ENCODE assay signal across 8 cellular contexts in genomic region chr19:5691205-5691929, GRCh38. TPM values are rescaled to one million over a fixed set of nuclear protein-coding genes. Genes with fewer than 3 reads are reported as not detected.
DNase-seq lines count a peak whose midpoint lies in the region; ATAC-seq and TF ChIP-seq lines count a peak whose summit lies in the region.

No MANE protein-coding gene starts in this region.

- peak overlapping the region; percentile 52 to 99 for H3K27ac Mint-ChIP-seq in stimulated activated naive CD8-positive, alpha-beta T cell treated with anti-CD3 and anti-CD28 coated beads, Interleukin-15, amount 100 ng/mL, for 72 hours

- peak overlapping the region; percentile 91 for H3K4me3 ChIP-seq in Loucy (ENCODE audit: low read length, poor library complexity, severe bottlenecking)
- peak overlapping the region; percentile 79 for H3K4me3 ChIP-seq in effector memory CD4-positive, alpha-beta T cell (ENCODE audit: insufficient read depth, low read depth, low read length, poor library complexity, severe bottlenecking)
- peak overlapping the region; percentile 72 for H3K4me3 ChIP-seq in mucosa of descending colon

- peak overlapping the region; percentile 98 for H3K4me2 ChIP-seq in Loucy (ENCODE audit: low read depth, low read length, poor library complexity, severe bottlenecking)

- H3K36me3 ChIP-seq in Loucy (ENCODE audit: insufficient read depth, low read length) (peaks cover 53% of the 10 kb centered on the region; the same call in 1 of the 2 replicates), mucosa of descending colon (ENCODE audit: low read depth) (peaks cover 5% of the 10 kb centered on the region)
- H3K36me3 ChIP-seq in effector memory CD4-positive, alpha-beta T cell (ENCODE audit: control insufficient read depth, insufficient read depth, low read length), result peaks cover 45% of the 10 kb centered on the region

- H2AFZ ChIP-seq in Loucy (ENCODE audit: low read length), result no peak overlapping the region

- no peaks in the 10 kb centered on the region for H3F3A ChIP-seq in Loucy (ENCODE audit: low read depth)

- peaks cover 9% of the 10 kb centered on the region for H3K27me3 ChIP-seq in Loucy (ENCODE audit: insufficient read depth, low read length, poor library complexity, severe bottlenecking)
- H3K27me3 ChIP-seq in effector memory CD4-positive, alpha-beta T cell (replicated peaks; ENCODE audit: control insufficient read depth, insufficient read depth, low read length, poor library complexity, severe bottlenecking), result no peaks in the 10 kb centered on the region

- ATAC-seq in mucosa of descending colon (peak; percentile 42), HG03196 (IDR thresholded peaks at IDR 0.05; ENCODE audit: unreplicated experiment) (no peak)
- ATAC-seq in stimulated activated naive CD8-positive, alpha-beta T cell treated with anti-CD3 and anti-CD28 coated beads, Interleukin-15, amount 100 ng/mL, for 72 hours, result peak; percentile 6

- H3K9me3 Mint-ChIP-seq in stimulated activated naive CD8-positive, alpha-beta T cell treated with anti-CD3 and anti-CD28 coated beads, Interleukin-15, amount 100 ng/mL, for 72 hours, result no peaks in the 10 kb centered on the region

- H3K79me2 ChIP-seq in Loucy (ENCODE audit: insufficient read depth, low read length), result peaks cover 63% of the 10 kb centered on the region

- peak overlapping the region; percentile 96 to 99 for H3K4me3 Mint-ChIP-seq in stimulated activated naive CD8-positive, alpha-beta T cell treated with anti-CD3 and anti-CD28 coated beads, Interleukin-15, amount 100 ng/mL, for 72 hours

- H3K9me2 ChIP-seq in Loucy (replicated peaks; ENCODE audit: low read depth, low read length), result no peaks in the 10 kb centered on the region

- no peaks in the 10 kb centered on the region for H3K27me3 Mint-ChIP-seq in stimulated activated naive CD8-positive, alpha-beta T cell treated with anti-CD3 and anti-CD28 coated beads, Interleukin-15, amount 100 ng/mL, for 72 hours

- H3K4me1 ChIP-seq in Loucy (ENCODE audit: insufficient read depth, low read length, poor library complexity, severe bottlenecking) (peaks cover 10% of the 10 kb centered on the region), mucosa of descending colon (ENCODE audit: low read depth) (peaks cover 19% of the 10 kb centered on the region)
- H3K4me1 ChIP-seq in effector memory CD4-positive, alpha-beta T cell (ENCODE audit: control insufficient read depth, insufficient read depth, low read length, poor library complexity, severe bottlenecking), result peaks cover 16% of the 10 kb centered on the region

- TF ChIP-seq CTCF in Loucy (conservative IDR thresholded peaks at IDR 0.05; ENCODE audit: low read length) (no peak), mucosa of descending colon (IDR thresholded peaks at IDR 0.05) (no peak)

- peaks cover 56% of the 10 kb centered on the region for H4K20me1 ChIP-seq in Loucy (ENCODE audit: insufficient read depth, low read length, poor library complexity, severe bottlenecking)

- no peaks in the 10 kb centered on the region for H3K9me3 ChIP-seq in Loucy (ENCODE audit: insufficient read depth, low read depth, low read length)
- no peaks in the 10 kb centered on the region for H3K9me3 ChIP-seq in effector memory CD4-positive, alpha-beta T cell (ENCODE audit: control insufficient read depth, low read length)
- H3K9me3 ChIP-seq in mucosa of descending colon, result no peaks in the 10 kb centered on the region

- peaks cover 74% of the 10 kb centered on the region for H3K4me1 Mint-ChIP-seq in stimulated activated naive CD8-positive, alpha-beta T cell treated with anti-CD3 and anti-CD28 coated beads, Interleukin-15, amount 100 ng/mL, for 72 hours

- DNase-seq in COLO829 (ENCODE audit: low spot score), result peak; percentile 38
- DNase-seq in activated CD4-positive, alpha-beta T cell treated with anti-CD3 and anti-CD28 coated beads for 4 hours, result peak; percentile 67 to 81
- DNase-seq in effector memory CD4-positive, alpha-beta T cell, result peak in 2 of 3 donors; percentile 21 to 27
- DNase-seq in mucosa of descending colon, result peak; percentile 77 to 90 (median 79)
- peak; percentile 64 to 69 for DNase-seq in stimulated activated naive CD8-positive, alpha-beta T cell treated with anti-CD3 and anti-CD28 coated beads, Interleukin-15, amount 100 ng/mL, for 72 hours
- no peak for DNase-seq in iPS-NIHi11 (ENCODE audit: low spot score)

- H3K27ac ChIP-seq in effector memory CD4-positive, alpha-beta T cell (ENCODE audit: insufficient read depth, low read length, poor library complexity, severe bottlenecking), result peak overlapping the region; percentile 82

- H3K9ac ChIP-seq in Loucy (ENCODE audit: low read depth, low read length, poor library complexity, severe bottlenecking), result peak overlapping the region; percentile 99

- intact Hi-C loops in mucosa of descending colon (cut with DNase I, micrococcal nuclease), result no loop called here

RNA-seq across cellular contexts. Expression of gene RPL36, which starts 1.3 kb away (rescaled TPM):
- total RNA-seq in mucosa of descending colon, result 100 to 1,000 TPM; 541 to 812 (median 769) TPM

RNA-seq across cellular contexts. Expression of gene HSD11B1L, which starts 10.5 kb away (rescaled TPM):
- 1 to 10 TPM; 2.3 to 8.2 (median 3.3) TPM for total RNA-seq in mucosa of descending colon

RNA-seq across cellular contexts. Expression of gene MICOS13, which starts 11.1 kb away (rescaled TPM):
- total RNA-seq in mucosa of descending colon, result 10 to 100 TPM; 70.1 to 73.7 (median 70.9) TPM

RNA-seq across cellular contexts. Expression of gene LONP1, which starts 28.6 kb away (rescaled TPM):
- 10 to 100 TPM; 55.9 to 63.0 (median 55.9) TPM for total RNA-seq in mucosa of descending colon

RNA-seq across cellular contexts. Expression of gene CATSPERD, which starts 29.1 kb away (rescaled TPM):
- not detected for total RNA-seq in mucosa of descending colon
